16 cellular contexts compared by ENCODE assay signal in genomic region chr1:222335586-222335985, GRCh38.
"Had no signal": no experiment of that assay in that cellular context is flagged by ENCODE, and none has a peak within 500 bp of the region (broad histone marks: within the 10 kb centered on the region; RNA-seq: fewer than 3 reads in every experiment).

No MANE protein-coding gene starts in this region.

- H3K4me3 ChIP-seq: dorsolateral prefrontal cortex, heart left ventricle, psoas muscle, right lobe of liver, suprapubic skin had no signal

- H3K9me3 ChIP-seq: psoas muscle, right lobe of liver, suprapubic skin had no signal

- H3K4me1 ChIP-seq: heart left ventricle, psoas muscle, right lobe of liver, suprapubic skin had no signal

- H3K27me3 ChIP-seq: heart left ventricle, right lobe of liver, suprapubic skin had no signal

- DNase-seq: activated CD4-positive, alpha-beta T cell treated with anti-CD3 and anti-CD28 coated beads, Interleukin-2, amount 50 U/mL, for 1 hour; activated CD4-positive, CD25-positive, alpha-beta regulatory T cell; activated CD8-positive, alpha-beta memory T cell treated with anti-CD3 and anti-CD28 coated beads for 24 hours; activated naive CD4-positive, alpha-beta T cell; activated naive CD8-positive, alpha-beta T cell treated with anti-CD3 and anti-CD28 coated beads, Interleukin-2, amount 10 ng/mL, durations not matched to agents 7 days and 5 days; aorta; dorsolateral prefrontal cortex; foreskin melanocyte; heart left ventricle; immature natural killer cell; nephron progenitor cell; occipital lobe; psoas muscle; right lobe of liver; trophoblast cell had no signal

- H3K27ac ChIP-seq: dorsolateral prefrontal cortex, heart left ventricle, psoas muscle, right lobe of liver, suprapubic skin had no signal

- H3K36me3 ChIP-seq: heart left ventricle, right lobe of liver, suprapubic skin had no signal
